Comparison of ENCODE assay signal across 38 cellular contexts in the genomic region with DNA sequence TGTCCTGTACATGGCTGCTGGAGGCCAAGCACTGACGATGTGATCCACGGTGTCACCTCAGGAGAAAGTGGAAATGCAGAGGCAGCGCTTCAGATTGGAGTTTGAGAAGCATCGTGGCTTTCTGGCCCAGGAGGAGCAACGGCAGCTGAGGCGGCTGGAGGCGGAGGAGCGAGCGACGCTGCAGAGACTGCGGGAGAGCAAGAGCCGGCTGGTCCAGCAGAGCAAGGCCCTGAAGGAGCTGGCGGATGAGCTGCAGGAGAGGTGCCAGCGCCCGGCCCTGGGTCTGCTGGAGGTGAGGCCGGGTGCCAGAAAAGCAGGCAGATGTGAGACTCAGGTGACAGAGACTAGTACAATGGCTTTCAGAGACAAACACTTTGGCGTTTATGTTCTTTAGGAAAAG. TPM values are rescaled to one million over a fixed set of nuclear protein-coding genes. Genes with fewer than 3 reads are reported as not detected.
"Had no signal": no experiment of that assay in that cellular context is flagged by ENCODE, and none has a peak within 500 bp of the region (broad histone marks: within the 10 kb centered on the region; RNA-seq: fewer than 3 reads in every experiment).

No MANE protein-coding gene starts in this region.

- DNase-seq: activated B cell treated with CpG ODN at 0.5 μM for 24 hours; activated CD4-positive, alpha-beta memory T cell treated with anti-CD3 and anti-CD28 coated beads for 36 hours; activated CD4-positive, alpha-beta T cell treated with anti-CD3 and anti-CD28 coated beads for 4 hours; activated CD4-positive, alpha-beta T cell treated with anti-CD3 and anti-CD28 coated beads, Interleukin-2, amount 10 ng/mL, durations not matched to agents 24 days and 14 days; activated CD4-positive, alpha-beta T cell treated with anti-CD3 and anti-CD28 coated beads, Interleukin-2, amount 50 U/mL, for 1 hour; activated CD4-positive, alpha-beta T cell treated with anti-CD3 and anti-CD28 coated beads, Interleukin-2, amount 50 U/mL, for 4 hours; activated CD4-positive, CD25-positive, alpha-beta regulatory T cell treated with anti-CD3 and anti-CD28 coated beads, Interleukin-2, amount 50 U/mL, for 72 hours; activated CD8-positive, alpha-beta memory T cell treated with anti-CD3 and anti-CD28 coated beads, Interleukin-2, amount 50 U/mL, for 4 hours; activated CD8-positive, alpha-beta T cell treated with anti-CD3 and anti-CD28 coated beads for 36 hours; activated effector memory CD4-positive, alpha-beta T cell treated with anti-CD3 and anti-CD28 coated beads, Interleukin-2, amount 50 U/mL, for 16 hours; activated gamma-delta T cell treated with Interleukin-2 at 50 U/mL for 16 hours; activated naive CD4-positive, alpha-beta T cell; activated naive CD4-positive, alpha-beta T cell treated with anti-CD3 and anti-CD28 coated beads for 36 hours; activated naive CD4-positive, alpha-beta T cell treated with anti-CD3 and anti-CD28 coated beads, Interleukin-2, amount 50 U/mL, for 16 hours; activated T-cell treated with anti-CD3 and anti-CD28 coated beads for 4 hours; activated T-cell treated with anti-CD3 and anti-CD28 coated beads, Interleukin-2, amount 50 U/mL, for 1 hour; activated T-cell treated with anti-CD3 and anti-CD28 coated beads, Interleukin-2, amount 50 U/mL, for 4 hours; activated T-cell treated with anti-CD3 and anti-CD28 coated beads, Interleukin-2, amount 50 U/mL, for 72 hours; adrenal gland; amniotic stem cell; aorta; body of pancreas; brain microvascular endothelial cell; central memory CD4-positive, alpha-beta T cell; SW 1271; T-helper 1 cell; T-helper 2 cell; T-helper 9 cell had no signal

- H3K4me3 Mint-ChIP-seq: activated B cell treated with CpG ODN at 0.5 μM for 24 hours; activated CD4-positive, alpha-beta memory T cell treated with anti-CD3 and anti-CD28 coated beads for 36 hours; activated CD4-positive, alpha-beta T cell treated with anti-CD3 and anti-CD28 coated beads, Interleukin-2, amount 10 ng/mL, durations not matched to agents 24 days and 14 days; activated CD8-positive, alpha-beta T cell treated with anti-CD3 and anti-CD28 coated beads for 36 hours; activated naive CD4-positive, alpha-beta T cell treated with anti-CD3 and anti-CD28 coated beads for 36 hours; activated T-cell treated with anti-CD3 and anti-CD28 coated beads, Interleukin-2, amount 50 U/mL, for 4 hours; activated T-cell treated with anti-CD3 and anti-CD28 coated beads, Interleukin-2, amount 50 U/mL, for 72 hours; activated T-helper 1 cell treated with anti-CD3 and anti-CD28 coated beads, Interleukin-12 subunit alpha, Interleukin-12 subunit beta, Interleukin-2, Interleukin-4 antibody, amounts not matched to agents 30 ng/mL and 10 ng/mL and 1 ng/mL, durations not matched to agents 14 hours and 24 hours and 36 hours; activated T-helper 17 cell treated with anti-CD3 and anti-CD28 coated beads, Interleukin-2, amount 50 U/mL, for 72 hours; T-helper 1 cell treated with Interleukin-12 subunit alpha and Interleukin-12 subunit beta and Interleukin-4 antibody, amounts not matched to agents 30 μg/mL and 1 μg/mL, for 36 hours; T-helper 2 cell treated with Interferon-gamma antibody and Interleukin-4, amounts not matched to agents 5 μg/mL and 100 μg/mL, for 36 hours had no signal

- H3K36me3 ChIP-seq: adrenal gland, brain microvascular endothelial cell, breast epithelium had no signal

- H3K36me3 Mint-ChIP-seq: activated CD4-positive, alpha-beta memory T cell treated with anti-CD3 and anti-CD28 coated beads for 36 hours; activated naive CD4-positive, alpha-beta T cell treated with anti-CD3 and anti-CD28 coated beads, Interleukin-2, amount 50 U/mL, for 72 hours had no signal

- ATAC-seq: activated CD8-positive, alpha-beta T cell treated with anti-CD3 and anti-CD28 coated beads for 36 hours; activated naive CD4-positive, alpha-beta T cell treated with anti-CD3 and anti-CD28 coated beads, Interleukin-2, amount 50 U/mL, for 72 hours; activated T-cell treated with anti-CD3 and anti-CD28 coated beads, Interleukin-2, amount 50 U/mL, for 4 hours; activated T-cell treated with anti-CD3 and anti-CD28 coated beads, Interleukin-2, amount 50 U/mL, for 72 hours; activated T-helper 17 cell treated with anti-CD3 and anti-CD28 coated beads, Interleukin-2, amount 50 U/mL, for 72 hours; body of pancreas had no signal

- H3K9me3 Mint-ChIP-seq: activated B cell treated with CpG ODN at 0.5 μM for 24 hours; activated CD8-positive, alpha-beta T cell treated with anti-CD3 and anti-CD28 coated beads for 36 hours; T-helper 2 cell treated with Interferon-gamma antibody and Interleukin-4, amounts not matched to agents 5 μg/mL and 100 μg/mL, for 36 hours had no signal

- H3K4me1 ChIP-seq: adrenal gland, body of pancreas, breast epithelium had no signal

- H3K4me1 Mint-ChIP-seq: activated B cell treated with CpG ODN at 0.5 μM for 24 hours; activated CD4-positive, alpha-beta T cell treated with anti-CD3 and anti-CD28 coated beads, Interleukin-2, amount 10 ng/mL, durations not matched to agents 24 days and 14 days; activated T-helper 17 cell treated with anti-CD3 and anti-CD28 coated beads, Interleukin-2, amount 50 U/mL, for 72 hours had no signal

- H3K27ac ChIP-seq: adrenal gland, body of pancreas, brain microvascular endothelial cell, breast epithelium, VCaP had no signal

- H3K27ac Mint-ChIP-seq: activated B cell treated with CpG ODN at 0.5 μM for 24 hours; activated CD4-positive, alpha-beta memory T cell treated with anti-CD3 and anti-CD28 coated beads for 36 hours; activated CD4-positive, alpha-beta T cell treated with anti-CD3 and anti-CD28 coated beads, Interleukin-2, amount 10 ng/mL, durations not matched to agents 24 days and 14 days; activated CD8-positive, alpha-beta T cell treated with anti-CD3 and anti-CD28 coated beads for 36 hours; activated naive CD4-positive, alpha-beta T cell treated with anti-CD3 and anti-CD28 coated beads for 36 hours; activated naive CD4-positive, alpha-beta T cell treated with anti-CD3 and anti-CD28 coated beads, Interleukin-2, amount 50 U/mL, for 72 hours; activated T-cell treated with anti-CD3 and anti-CD28 coated beads, Interleukin-2, amount 50 U/mL, for 72 hours; activated T-helper 1 cell treated with anti-CD3 and anti-CD28 coated beads, Interleukin-12 subunit alpha, Interleukin-12 subunit beta, Interleukin-2, Interleukin-4 antibody, amounts not matched to agents 30 ng/mL and 10 ng/mL and 1 ng/mL, durations not matched to agents 14 hours and 24 hours and 36 hours; activated T-helper 17 cell treated with anti-CD3 and anti-CD28 coated beads, Interleukin-2, amount 50 U/mL, for 72 hours; T-helper 1 cell treated with Interleukin-12 subunit alpha and Interleukin-12 subunit beta and Interleukin-4 antibody, amounts not matched to agents 30 μg/mL and 1 μg/mL, for 36 hours; T-helper 2 cell treated with Interferon-gamma antibody and Interleukin-4, amounts not matched to agents 5 μg/mL and 100 μg/mL, for 36 hours had no signal

- H3K27me3 ChIP-seq: adrenal gland, body of pancreas, brain microvascular endothelial cell, breast epithelium had no signal

- H3K4me3 ChIP-seq: adrenal gland, body of pancreas, breast epithelium had no signal

- H3K9me3 ChIP-seq: adrenal gland, body of pancreas, breast epithelium had no signal

RNA-seq across cellular contexts. Expression of a gene that starts 22.9 kb away (rescaled TPM):
- total RNA-seq: activated B cell treated with CpG ODN at 0.5 μM for 24 hours; activated CD4-positive, alpha-beta memory T cell treated with anti-CD3 and anti-CD28 coated beads for 36 hours; activated CD4-positive, alpha-beta T cell treated with anti-CD3 and anti-CD28 coated beads, Interleukin-2, amount 10 ng/mL, durations not matched to agents 24 days and 14 days; activated CD8-positive, alpha-beta memory T cell treated with anti-CD3 and anti-CD28 coated beads for 36 hours; activated CD8-positive, alpha-beta T cell treated with anti-CD3 and anti-CD28 coated beads for 36 hours; activated naive CD4-positive, alpha-beta T cell treated with anti-CD3 and anti-CD28 coated beads for 36 hours; activated naive CD4-positive, alpha-beta T cell treated with anti-CD3 and anti-CD28 coated beads, Interleukin-2, amount 50 U/mL, for 72 hours; activated T-cell treated with anti-CD3 and anti-CD28 coated beads, Interleukin-2, amount 50 U/mL, for 4 hours; activated T-cell treated with anti-CD3 and anti-CD28 coated beads, Interleukin-2, amount 50 U/mL, for 72 hours; activated T-helper 1 cell treated with anti-CD3 and anti-CD28 coated beads, Interleukin-12 subunit alpha, Interleukin-12 subunit beta, Interleukin-2, Interleukin-4 antibody, amounts not matched to agents 30 ng/mL and 10 ng/mL and 1 ng/mL, durations not matched to agents 14 hours and 24 hours and 36 hours; activated T-helper 17 cell treated with anti-CD3 and anti-CD28 coated beads, Interleukin-2, amount 50 U/mL, for 72 hours; adrenal gland; aorta; astrocyte; body of pancreas; breast epithelium; cardiac septum had no signal
- polyA plus RNA-seq: adrenal gland, aorta had no signal

RNA-seq across cellular contexts. Expression of a gene that starts 30.7 kb away (rescaled TPM):
- total RNA-seq: activated CD4-positive, alpha-beta memory T cell treated with anti-CD3 and anti-CD28 coated beads for 36 hours; activated CD4-positive, alpha-beta T cell treated with anti-CD3 and anti-CD28 coated beads, Interleukin-2, amount 10 ng/mL, durations not matched to agents 24 days and 14 days; activated CD8-positive, alpha-beta memory T cell treated with anti-CD3 and anti-CD28 coated beads for 36 hours; activated CD8-positive, alpha-beta T cell treated with anti-CD3 and anti-CD28 coated beads for 36 hours; activated naive CD4-positive, alpha-beta T cell treated with anti-CD3 and anti-CD28 coated beads for 36 hours; activated naive CD4-positive, alpha-beta T cell treated with anti-CD3 and anti-CD28 coated beads, Interleukin-2, amount 50 U/mL, for 72 hours; activated T-cell treated with anti-CD3 and anti-CD28 coated beads, Interleukin-2, amount 50 U/mL, for 4 hours; activated T-cell treated with anti-CD3 and anti-CD28 coated beads, Interleukin-2, amount 50 U/mL, for 72 hours; activated T-helper 1 cell treated with anti-CD3 and anti-CD28 coated beads, Interleukin-12 subunit alpha, Interleukin-12 subunit beta, Interleukin-2, Interleukin-4 antibody, amounts not matched to agents 30 ng/mL and 10 ng/mL and 1 ng/mL, durations not matched to agents 14 hours and 24 hours and 36 hours; activated T-helper 17 cell treated with anti-CD3 and anti-CD28 coated beads, Interleukin-2, amount 50 U/mL, for 72 hours; cardiac septum had no signal
- polyA plus RNA-seq: aorta had no signal

RNA-seq across cellular contexts. Expression of a gene that starts 40.7 kb away (rescaled TPM):
- total RNA-seq: activated B cell treated with CpG ODN at 0.5 μM for 24 hours; activated CD4-positive, alpha-beta memory T cell treated with anti-CD3 and anti-CD28 coated beads for 36 hours; activated CD4-positive, alpha-beta T cell treated with anti-CD3 and anti-CD28 coated beads, Interleukin-2, amount 10 ng/mL, durations not matched to agents 24 days and 14 days; activated CD8-positive, alpha-beta memory T cell treated with anti-CD3 and anti-CD28 coated beads for 36 hours; activated CD8-positive, alpha-beta T cell treated with anti-CD3 and anti-CD28 coated beads for 36 hours; activated naive CD4-positive, alpha-beta T cell treated with anti-CD3 and anti-CD28 coated beads for 36 hours; activated naive CD4-positive, alpha-beta T cell treated with anti-CD3 and anti-CD28 coated beads, Interleukin-2, amount 50 U/mL, for 72 hours; activated T-cell treated with anti-CD3 and anti-CD28 coated beads, Interleukin-2, amount 50 U/mL, for 4 hours; activated T-cell treated with anti-CD3 and anti-CD28 coated beads, Interleukin-2, amount 50 U/mL, for 72 hours; activated T-helper 1 cell treated with anti-CD3 and anti-CD28 coated beads, Interleukin-12 subunit alpha, Interleukin-12 subunit beta, Interleukin-2, Interleukin-4 antibody, amounts not matched to agents 30 ng/mL and 10 ng/mL and 1 ng/mL, durations not matched to agents 14 hours and 24 hours and 36 hours; activated T-helper 17 cell treated with anti-CD3 and anti-CD28 coated beads, Interleukin-2, amount 50 U/mL, for 72 hours; adrenal gland; aorta; astrocyte; body of pancreas; breast epithelium; cardiac septum had no signal
- polyA plus RNA-seq: adrenal gland, aorta had no signal

RNA-seq across cellular contexts. Expression of a gene that starts 55.4 kb away (rescaled TPM):
- total RNA-seq: activated B cell treated with CpG ODN at 0.5 μM for 24 hours; activated CD4-positive, alpha-beta memory T cell treated with anti-CD3 and anti-CD28 coated beads for 36 hours; activated CD4-positive, alpha-beta T cell treated with anti-CD3 and anti-CD28 coated beads, Interleukin-2, amount 10 ng/mL, durations not matched to agents 24 days and 14 days; activated CD8-positive, alpha-beta memory T cell treated with anti-CD3 and anti-CD28 coated beads for 36 hours; activated CD8-positive, alpha-beta T cell treated with anti-CD3 and anti-CD28 coated beads for 36 hours; activated naive CD4-positive, alpha-beta T cell treated with anti-CD3 and anti-CD28 coated beads for 36 hours; activated naive CD4-positive, alpha-beta T cell treated with anti-CD3 and anti-CD28 coated beads, Interleukin-2, amount 50 U/mL, for 72 hours; activated T-cell treated with anti-CD3 and anti-CD28 coated beads, Interleukin-2, amount 50 U/mL, for 4 hours; activated T-cell treated with anti-CD3 and anti-CD28 coated beads, Interleukin-2, amount 50 U/mL, for 72 hours; activated T-helper 1 cell treated with anti-CD3 and anti-CD28 coated beads, Interleukin-12 subunit alpha, Interleukin-12 subunit beta, Interleukin-2, Interleukin-4 antibody, amounts not matched to agents 30 ng/mL and 10 ng/mL and 1 ng/mL, durations not matched to agents 14 hours and 24 hours and 36 hours; activated T-helper 17 cell treated with anti-CD3 and anti-CD28 coated beads, Interleukin-2, amount 50 U/mL, for 72 hours; adrenal gland; aorta; astrocyte; body of pancreas; breast epithelium; cardiac septum had no signal
- polyA plus RNA-seq: adrenal gland, aorta had no signal
